In genomic region chr7:77318019-77318418, GRCh38 we compare ENCODE assay signal across 35 cellular contexts.
"Had no signal": no experiment of that assay in that cellular context is flagged by ENCODE, and none has a peak within 500 bp of the region (broad histone marks: within the 10 kb centered on the region; RNA-seq: fewer than 3 reads in every experiment).

No MANE protein-coding gene starts in this region.

- H3K36me3 ChIP-seq: MG63 had no signal

- DNase-seq: Karpas-422, Kasumi-1, MG63, MM.1S, MV-4-11, NCI-H1048, NCI-H1092, NCI-H1092 treated with DMSO at 0.1 percent for 48 hours, NCI-H1105, NCI-H1105 treated with DMSO at 0.1 percent for 48 hours, NCI-H1417, NCI-H1417 treated with DMSO at 0.1 percent for 48 hours, NCI-H1436, NCI-H1436 treated with DMSO at 0.1 percent for 48 hours, NCI-H146, NCI-H1694, NCI-H1694 treated with DMSO at 0.1 percent for 48 hours, NCI-H187, NCI-H187 treated with DMSO at 0.1 percent for 48 hours, NCI-H1930, NCI-H2029, NCI-H2029 treated with DMSO at 0.1 percent for 48 hours, NCI-H2081, NCI-H2081 treated with DMSO at 0.1 percent for 48 hours, NCI-H2107, NCI-H2171, NCI-H2171 treated with DMSO at 0.1 percent for 48 hours, NCI-H2227 treated with DMSO at 0.1 percent for 48 hours, NCI-H226, NCI-H345, NCI-H446, NCI-H446 treated with DMSO at 0.1 percent for 48 hours, NCI-H510A, NCI-H510A treated with DMSO at 0.1 percent for 48 hours had no signal

- H3K9ac ChIP-seq: KMS-11 had no signal

- H3K27me3 ChIP-seq: MG63 had no signal

- H3K4me3 ChIP-seq: MG63 had no signal

- H3K27ac ChIP-seq: KMS-11 had no signal

- H3K4me2 ChIP-seq: KMS-11 had no signal

- H3K9me3 ChIP-seq: MG63 had no signal
